25 cellular contexts compared by ENCODE assay signal in the genomic region with DNA sequence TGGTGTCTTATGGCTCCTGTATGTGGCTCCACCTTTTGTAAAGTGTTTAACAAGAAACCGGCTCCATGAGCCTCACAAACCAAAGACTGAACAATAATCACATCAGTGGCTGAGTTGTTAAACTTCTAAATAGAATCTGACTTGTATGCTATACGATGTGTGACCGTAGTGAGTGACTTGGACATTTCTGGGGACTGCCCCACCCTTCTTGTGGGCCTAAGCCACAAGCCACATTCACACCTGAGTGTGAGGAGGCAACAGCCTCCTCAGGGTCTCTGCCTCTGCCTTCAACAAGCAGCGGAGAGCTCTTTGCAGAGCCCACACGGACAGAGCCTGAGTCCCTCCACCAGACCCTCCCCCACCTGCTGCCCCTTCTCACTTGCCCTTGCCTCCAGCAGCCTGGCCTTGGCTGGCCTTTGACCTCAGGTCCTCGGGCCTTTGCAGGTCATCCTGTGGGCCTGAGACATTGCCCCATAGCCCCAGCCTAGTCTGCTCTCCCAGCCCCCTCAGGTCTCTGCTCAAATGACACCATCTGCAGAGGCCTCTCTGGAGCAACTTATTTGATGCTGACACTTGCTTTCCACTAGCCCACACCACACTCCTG.
A peak's percentile ranks its signal among the peaks of the same experiment; 100 is the strongest.
DNase-seq lines count a peak whose midpoint lies in the region; ATAC-seq and TF ChIP-seq lines count a peak whose summit lies in the region.
"Had no signal": no experiment of that assay in that cellular context is flagged by ENCODE, and none has a peak within 500 bp of the region (broad histone marks: within the 10 kb centered on the region; RNA-seq: fewer than 3 reads in every experiment).

No MANE protein-coding gene starts in this region.

- H3K27ac ChIP-seq in esophagus squamous epithelium = no peak overlapping the region
- H3K27ac ChIP-seq: 22Rv1, neutrophil had no signal

- H3K9me3 ChIP-seq in esophagus squamous epithelium = no peaks in the 10 kb centered on the region
- H3K9me3 ChIP-seq: neutrophil had no signal

- 70 to 71% methylated on average over 5 to 6 of the region's 6 CpGs for WGBS in esophagus squamous epithelium, 2 donors

- H3K4me1 ChIP-seq in esophagus squamous epithelium = no peaks in the 10 kb centered on the region

- no peaks in the 10 kb centered on the region for H3K9me3 Mint-ChIP-seq in activated B cell treated with CpG ODN at 0.5 μM for 24 hours
- no peaks in the 10 kb centered on the region for H3K9me3 Mint-ChIP-seq in stimulated activated naive B cell treated with anti-CD40 and anti-IgM and Interleukin-4, amounts not matched to agents 10 μg/mL and 1 μg/mL and 100 μg/mL, for 72 hours
- H3K9me3 Mint-ChIP-seq: activated naive CD4-positive, alpha-beta T cell treated with anti-CD3 and anti-CD28 coated beads, Interleukin-2, amount 50 U/mL, for 24 hours; CD4-positive, alpha-beta T cell; T-helper 2 cell treated with Interferon-gamma antibody and Interleukin-4, amounts not matched to agents 5 μg/mL and 100 μg/mL, for 36 hours; type B pancreatic cell had no signal

- peaks cover 4% of the 10 kb centered on the region for H3K27me3 Mint-ChIP-seq in activated B cell treated with CpG ODN at 0.5 μM for 24 hours
- H3K27me3 Mint-ChIP-seq in stimulated activated naive B cell treated with anti-CD40 and anti-IgM and Interleukin-4, amounts not matched to agents 10 μg/mL and 1 μg/mL and 100 μg/mL, for 72 hours = peaks cover 4 to 29% of the 10 kb centered on the region in 2 donors

- peak; percentile 59 for DNase-seq in NK-92 treated with Interleukin-12 subunit alpha and Interleukin-12 subunit beta, amount 100 ng/mL, for 24 hours (lab: John Stamatoyannopoulos, UW)
- DNase-seq in NK-92 (lab: John Stamatoyannopoulos, UW; ENCODE audit: unreplicated experiment) (no peak), activated B cell treated with CpG ODN at 0.5 μM for 24 hours (no peak), esophagus squamous epithelium (lab: John Stamatoyannopoulos, UW) (no peak), NCI-H748 (lab: John Stamatoyannopoulos, UW; ENCODE audit: unreplicated experiment) (no peak)
- no peak for DNase-seq in stimulated activated naive B cell treated with anti-CD40 and anti-IgM and Interleukin-4, amounts not matched to agents 10 μg/mL and 1 μg/mL and 100 μg/mL, for 72 hours
- DNase-seq in activated effector memory CD4-positive, alpha-beta T cell treated with Interleukin-2 at 50 U/mL for 16 hours = no peak
- DNase-seq: activated CD4-positive, alpha-beta T cell treated with anti-CD3 and anti-CD28 coated beads for 4 hours; CD4-positive, alpha-beta T cell; dermis blood vessel endothelial cell; DMS79 treated with DMSO at 0.1 percent for 48 hours; erythroblast; NCI-H1417 treated with DMSO at 0.1 percent for 48 hours; NCI-H226; SHP77 treated with DMSO at 0.1 percent for 48 hours; stimulated activated CD4-positive, alpha-beta T cell treated with anti-CD3 and anti-CD28 coated beads, Interleukin-2, amount 100 ng/mL, for 48 hours; stimulated activated CD8-positive, alpha-beta memory T cell treated with anti-CD3 and anti-CD28 coated beads, Interleukin-4, amount 100 ng/mL, for 48 hours had no signal

- peaks cover 0 to 24% (median 0%) of the 10 kb centered on the region in 4 donors for H3K27me3 ChIP-seq in esophagus squamous epithelium

- ATAC-seq in GM21786 (IDR thresholded peaks at IDR 0.05; ENCODE audit: unreplicated experiment) (peak; percentile 45), activated B cell treated with CpG ODN at 0.5 μM for 24 hours (ENCODE audit: low read depth) (peak; percentile 78)
- peak; percentile 97 to 100 for ATAC-seq in stimulated activated naive B cell treated with anti-CD40 and anti-IgM and Interleukin-4, amounts not matched to agents 10 μg/mL and 1 μg/mL and 100 μg/mL, for 72 hours (replicated peaks)
- ATAC-seq: HCT116 had no signal

- TF ChIP-seq POLR2A in esophagus squamous epithelium (IDR thresholded peaks at IDR 0.05) = no peak

- H3K36me3 ChIP-seq in esophagus squamous epithelium = no peaks in the 10 kb centered on the region
- H3K36me3 ChIP-seq: neutrophil had no signal

- no peak for TF ChIP-seq CTCF in activated B cell treated with CpG ODN at 0.5 μM for 24 hours (IDR thresholded peaks at IDR 0.05)
- no peak for TF ChIP-seq CTCF in esophagus squamous epithelium (IDR thresholded peaks at IDR 0.05)

- POLR2A ChIA-PET in activated B cell treated with CpG ODN at 0.5 μM for 24 hours (lab: Charles Lee) = no interaction called here

- peaks cover 28% of the 10 kb centered on the region for H3K4me1 Mint-ChIP-seq in activated B cell treated with CpG ODN at 0.5 μM for 24 hours
- peaks cover 18 to 25% of the 10 kb centered on the region in 2 donors for H3K4me1 Mint-ChIP-seq in stimulated activated naive B cell treated with anti-CD40 and anti-IgM and Interleukin-4, amounts not matched to agents 10 μg/mL and 1 μg/mL and 100 μg/mL, for 72 hours
- H3K4me1 Mint-ChIP-seq: activated naive CD4-positive, alpha-beta T cell treated with anti-CD3 and anti-CD28 coated beads, Interleukin-2, amount 50 U/mL, for 24 hours had no signal

- peak overlapping the region; percentile 24 for H3K27ac Mint-ChIP-seq in activated B cell treated with CpG ODN at 0.5 μM for 24 hours
- peak overlapping the region; percentile 60 for H3K27ac Mint-ChIP-seq in stimulated activated naive B cell treated with anti-CD40 and anti-IgM and Interleukin-4, amounts not matched to agents 10 μg/mL and 1 μg/mL and 100 μg/mL, for 72 hours
- H3K27ac Mint-ChIP-seq: activated naive CD4-positive, alpha-beta T cell treated with anti-CD3 and anti-CD28 coated beads, Interleukin-2, amount 50 U/mL, for 24 hours; CD4-positive, alpha-beta T cell; T-helper 2 cell treated with Interferon-gamma antibody and Interleukin-4, amounts not matched to agents 5 μg/mL and 100 μg/mL, for 36 hours; type B pancreatic cell had no signal

- no peaks in the 10 kb centered on the region for H3K36me3 Mint-ChIP-seq in activated B cell treated with CpG ODN at 0.5 μM for 24 hours (ENCODE audit: low read depth)
- H3K36me3 Mint-ChIP-seq in stimulated activated naive B cell treated with anti-CD40 and anti-IgM and Interleukin-4, amounts not matched to agents 10 μg/mL and 1 μg/mL and 100 μg/mL, for 72 hours = no peaks in the 10 kb centered on the region
- H3K36me3 Mint-ChIP-seq: activated naive CD4-positive, alpha-beta T cell treated with anti-CD3 and anti-CD28 coated beads, Interleukin-2, amount 50 U/mL, for 24 hours; brain; type B pancreatic cell had no signal

- CTCF ChIA-PET in activated B cell treated with CpG ODN at 0.5 μM for 24 hours (lab: Charles Lee) = no interaction called here

- peak overlapping the region; percentile 32 for H3K4me3 Mint-ChIP-seq in activated B cell treated with CpG ODN at 0.5 μM for 24 hours
- H3K4me3 Mint-ChIP-seq in stimulated activated naive B cell treated with anti-CD40 and anti-IgM and Interleukin-4, amounts not matched to agents 10 μg/mL and 1 μg/mL and 100 μg/mL, for 72 hours = peak overlapping the region in 1 of 2 donors; percentile 16
- H3K4me3 Mint-ChIP-seq: activated naive CD4-positive, alpha-beta T cell treated with anti-CD3 and anti-CD28 coated beads, Interleukin-2, amount 50 U/mL, for 24 hours; brain; CD4-positive, alpha-beta T cell; T-helper 2 cell treated with Interferon-gamma antibody and Interleukin-4, amounts not matched to agents 5 μg/mL and 100 μg/mL, for 36 hours had no signal

- intact Hi-C loops in activated B cell treated with CpG ODN at 0.5 μM for 24 hours (cut with micrococcal nuclease) (no loop called here), esophagus squamous epithelium (cut with DNase I) (no loop called here)

- H3K4me3 ChIP-seq in esophagus squamous epithelium = no peak overlapping the region

Comparison
In these comparisons a context has a peak if more than half of its experiments do, and no peak if none do; other contexts are left out.
1. ATAC-seq: peak in every context shown above with its lines; median percentile 98 in stimulated activated naive B cell treated with anti-CD40 and anti-IgM and Interleukin-4, amounts not matched to agents 10 μg/mL and 1 μg/mL and 100 μg/mL, for 72 hours; 78 in activated B cell treated with CpG ODN at 0.5 μM for 24 hours; 45 in GM21786.